ENCODE assay signal across 8 cellular contexts in the genomic region with DNA sequence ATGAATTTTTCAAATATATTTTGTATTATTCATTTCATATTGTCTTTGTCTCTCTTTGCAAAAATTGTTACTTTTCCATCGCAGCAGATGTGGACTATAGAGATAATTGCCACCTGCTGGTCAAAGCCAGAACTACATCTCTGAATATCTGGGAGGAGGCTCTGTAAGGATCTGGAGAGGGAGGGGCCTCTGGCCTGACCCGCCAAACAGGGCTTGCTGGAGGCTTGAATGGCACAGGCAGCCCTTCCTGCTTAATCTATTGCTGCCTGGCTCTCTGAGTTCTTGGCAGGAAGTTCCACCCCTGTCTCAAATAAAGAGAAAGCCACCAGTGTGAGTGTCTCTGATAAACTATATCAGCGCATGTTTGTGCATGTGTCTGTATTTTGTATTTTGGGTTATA.
DNase-seq lines count a peak whose midpoint lies in the region; ATAC-seq, FAIRE-seq and TF ChIP-seq lines count a peak whose summit lies in the region.

No MANE protein-coding gene starts in this region.

- no peaks in the 10 kb centered on the region for H4K20me1 ChIP-seq in BLaER1

- no peaks in the 10 kb centered on the region for H3K36me3 ChIP-seq in BLaER1
- H3K36me3 ChIP-seq in kidney (ENCODE audit: control insufficient read depth in 1 of 2, insufficient read depth in 2 of 2, low read length in 2 of 2) = no peaks in the 10 kb centered on the region

- intact Hi-C loops in kidney (cut with DNase I) = no loop called here

- H3K9me3 ChIP-seq in BLaER1 (no peaks in the 10 kb centered on the region), kidney (ENCODE audit: control insufficient read depth in 1 of 2, low read length in 2 of 2) (no peaks in the 10 kb centered on the region)

- no peak overlapping the region for H3K9ac ChIP-seq in BLaER1
- H3K9ac ChIP-seq in kidney (ENCODE audit: low read length in 2 of 2) = no peak overlapping the region

- H3K27ac ChIP-seq in BLaER1 (no peak overlapping the region), kidney (ENCODE audit: low read depth in 2 of 2, low read length in 2 of 2) (no peak overlapping the region)

- H3K4me2 ChIP-seq in BLaER1 = peak overlapping the region; percentile 32; the same call in 1 of the 2 replicates

- ATAC-seq in GM19324 (IDR thresholded peaks at IDR 0.05; ENCODE audit: low FRiP score, unreplicated experiment) (peak; percentile 98), HG03432 (IDR thresholded peaks at IDR 0.05; ENCODE audit: unreplicated experiment) (peak; percentile 99)
- peak; percentile 98 for ATAC-seq in central memory CD8-positive, alpha-beta T cell (replicated peaks; ENCODE audit: extremely low read depth, poor library complexity, severe bottlenecking)

- H3K36me3 Mint-ChIP-seq in central memory CD8-positive, alpha-beta T cell (ENCODE audit: insufficient read depth) = peaks cover 2% of the 10 kb centered on the region

- H3K27me3 Mint-ChIP-seq in central memory CD8-positive, alpha-beta T cell = no peaks in the 10 kb centered on the region

- no peak overlapping the region for H3K27ac Mint-ChIP-seq in central memory CD8-positive, alpha-beta T cell (ENCODE audit: low read depth)

- TF ChIP-seq CTCF in kidney (IDR thresholded peaks at IDR 0.05; ENCODE audit: borderline replicate concordance, extremely low read depth, insufficient read depth) = peak; percentile 72

- H3K4me1 ChIP-seq in BLaER1 (no peaks in the 10 kb centered on the region), kidney (ENCODE audit: control insufficient read depth in 1 of 2, insufficient read depth in 1 of 2, low read depth in 1 of 2, low read length in 2 of 2) (no peaks in the 10 kb centered on the region)

- H3K4me3 ChIP-seq in BLaER1 (no peak overlapping the region), kidney (ENCODE audit: low read length in 2 of 2) (peak overlapping the region; percentile 44 to 47)

- no peaks in the 10 kb centered on the region for H3K9me3 Mint-ChIP-seq in central memory CD8-positive, alpha-beta T cell

- no peaks in the 10 kb centered on the region for H3K27me3 ChIP-seq in BLaER1

- peak; percentile 99 for FAIRE-seq in kidney (lab: Jason Lieb, UNC)

- DNase-seq in NCI-H446 treated with DMSO at 0.1 percent for 48 hours (lab: John Stamatoyannopoulos, UW) = peak; percentile 66
- DNase-seq in activated CD4-positive, CD25-positive, alpha-beta regulatory T cell treated with anti-CD3 and anti-CD28 coated beads, Interleukin-2, amount 50 U/mL, for 72 hours = peak; percentile 66
- peak; percentile 52 to 66 for DNase-seq in central memory CD8-positive, alpha-beta T cell (ENCODE audit: low spot score in 2 of 2)
- peak; percentile 85 for DNase-seq in kidney
- DNase-seq in stimulated activated CD4-positive, alpha-beta T cell treated with anti-CD3 and anti-CD28 coated beads, Interleukin-2, amount 100 ng/mL, for 24 hours = peak; percentile 67 to 82

- H3K4me3 Mint-ChIP-seq in central memory CD8-positive, alpha-beta T cell = peak overlapping the region; percentile 41

- no peaks in the 10 kb centered on the region for H3K4me1 Mint-ChIP-seq in central memory CD8-positive, alpha-beta T cell
